ENCODE assay signal across 19 cellular contexts in the genomic region with DNA sequence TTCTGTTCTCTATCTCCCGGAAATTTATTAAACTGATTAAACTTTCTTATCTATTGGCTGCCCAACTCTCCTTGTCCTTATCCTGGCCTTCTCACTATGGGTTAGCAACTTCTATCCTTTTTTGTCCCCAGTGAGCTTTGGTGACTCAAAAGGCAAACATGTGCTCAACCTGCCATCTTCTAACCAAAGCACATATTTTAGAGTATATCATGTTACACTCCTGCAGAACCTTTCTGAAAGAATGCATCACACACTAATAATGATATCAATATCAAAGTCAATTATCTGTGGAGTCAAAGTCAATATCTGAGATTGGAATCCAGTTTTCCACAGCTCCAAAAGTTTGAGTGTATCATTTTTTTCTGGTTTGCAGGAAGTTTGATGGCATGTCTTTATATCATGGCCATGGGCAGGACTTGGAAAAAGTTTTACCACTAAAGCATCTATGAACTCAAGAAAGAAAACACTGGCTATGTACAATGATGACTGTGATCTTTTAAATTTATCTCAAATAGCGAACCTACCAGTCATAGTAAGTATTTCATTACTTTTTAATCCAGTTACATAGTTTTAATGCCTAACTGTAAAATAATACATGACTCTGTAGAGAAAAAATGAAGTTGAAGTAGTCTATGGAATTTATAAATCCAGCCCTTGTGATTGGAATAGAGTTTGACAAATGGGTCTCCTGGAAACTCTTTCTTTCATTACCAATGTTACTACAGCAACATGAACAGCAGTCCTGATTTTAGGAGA.
DNase-seq lines count a peak whose midpoint lies in the region; ATAC-seq and TF ChIP-seq lines count a peak whose summit lies in the region.
"Had no signal": no experiment of that assay in that cellular context is flagged by ENCODE, and none has a peak within 500 bp of the region (broad histone marks: within the 10 kb centered on the region; RNA-seq: fewer than 3 reads in every experiment).

No MANE protein-coding gene starts in this region.

- H4K91ac ChIP-seq in IMR-90 (ENCODE audit: insufficient read depth, low read depth, low read length), result peak overlapping the region; percentile 97

- no peak for TF ChIP-seq RAD21 in IMR-90 (IDR thresholded peaks at IDR 0.05; ENCODE audit: low read length)

- no peak overlapping the region; the same call in 1 of the 2 replicates for H2AK5ac ChIP-seq in IMR-90 (ENCODE audit: low read depth, low read length)

- no peak for TF ChIP-seq POLR2A in IMR-90 (IDR thresholded peaks at IDR 0.05; ENCODE audit: low read depth, low read length)

- H3K9me1 ChIP-seq in IMR-90 (ENCODE audit: insufficient read depth, low read length), result peaks cover 13% of the 10 kb centered on the region

- no peak overlapping the region for H3K4me3 ChIP-seq in AG09309 (ENCODE audit: control insufficient read depth, low read depth, low read length)
- H3K4me3 ChIP-seq in IMR-90 (ENCODE audit: insufficient read depth, low read depth, low read length), result no peak overlapping the region
- H3K4me3 ChIP-seq in astrocyte of the spinal cord (ENCODE audit: low read depth, low read length), result no peak overlapping the region
- H3K4me3 ChIP-seq: GM23338, left ventricle myocardium inferior, right lobe of liver, uterus had no signal

- H4K8ac ChIP-seq in IMR-90 (ENCODE audit: low read depth in 2 of 2, low read length in 2 of 2), result peak overlapping the region; percentile 96

- H3K23ac ChIP-seq in IMR-90 (ENCODE audit: low read depth, low read length), result peak overlapping the region; percentile 96; the same call in 1 of the 2 replicates

- DNase-seq in AG09309 (ENCODE audit: low read depth), result peak; percentile 66
- DNase-seq in IMR-90, result peak; percentile 90
- DNase-seq in astrocyte of the spinal cord (ENCODE audit: low read depth, low spot score), result peak; percentile 69
- DNase-seq in iris pigment epithelial cell (ENCODE audit: low read depth), result peak; percentile 89
- DNase-seq in T-helper 9 cell, result no peak
- no peak for DNase-seq in SW 1271 (lab: John Stamatoyannopoulos, UW)
- DNase-seq in T-helper 17 cell, result no peak
- DNase-seq: activated CD4-positive, alpha-beta memory T cell treated with anti-CD3 and anti-CD28 coated beads for 36 hours; activated T-cell treated with anti-CD3 and anti-CD28 coated beads, Interleukin-2, amount 50 U/mL, for 24 hours; central memory CD4-positive, alpha-beta T cell; effector memory CD4-positive, alpha-beta T cell; left ventricle myocardium inferior; NCI-H2171; right lobe of liver; uterus; WERI-Rb-1 had no signal

- dilution Hi-C loops in IMR-90 (cut with HindIII; ENCODE audit: low sequenced_read_pairs, unreplicated experiment), result no loop called here

- no peaks in the 10 kb centered on the region for H3K36me3 ChIP-seq in IMR-90 (ENCODE audit: control insufficient read depth, insufficient read depth, low read length)
- H3K36me3 ChIP-seq: left ventricle myocardium inferior, right lobe of liver, uterus, WERI-Rb-1 had no signal

- H4K20me1 ChIP-seq in IMR-90 (ENCODE audit: insufficient read depth, low read length), result no peaks in the 10 kb centered on the region

- no peaks in the 10 kb centered on the region for H3K36me3 Mint-ChIP-seq in T-helper 17 cell (ENCODE audit: low read depth)
- H3K36me3 Mint-ChIP-seq: activated CD4-positive, alpha-beta memory T cell treated with anti-CD3 and anti-CD28 coated beads for 36 hours; activated naive CD4-positive, alpha-beta T cell treated with anti-CD3 and anti-CD28 coated beads, Interleukin-2, amount 50 U/mL, for 72 hours had no signal

- peak overlapping the region; percentile 98; the same call in 1 of the 2 replicates for H3K14ac ChIP-seq in IMR-90 (replicated peaks; ENCODE audit: low read depth, low read length)

- no peak overlapping the region for H2AFZ ChIP-seq in IMR-90 (replicated peaks; ENCODE audit: low read length, poor library complexity)
- H2AFZ ChIP-seq: GM23338 had no signal

- WGBS in IMR-90 (ENCODE audit: extremely low coverage in 2 of 2, insufficient read length in 1 of 2), 2 experiments, result 60% methylated on average over 1 of the region's 2 CpGs; no CpG with 5 or more reads in 1 of the 2 experiments

- peak overlapping the region; percentile 98; the same call in 1 of the 2 replicates for H4K5ac ChIP-seq in IMR-90 (ENCODE audit: low read depth, low read length)

- H3K27me3 ChIP-seq in IMR-90 (ENCODE audit: control insufficient read depth, insufficient read depth, low read length), result no peaks in the 10 kb centered on the region
- H3K27me3 ChIP-seq: right lobe of liver, uterus had no signal

- H3K27ac ChIP-seq in IMR-90 (ENCODE audit: insufficient read depth, low read length), result peak overlapping the region; percentile 100
- H3K27ac ChIP-seq: left ventricle myocardium inferior, right lobe of liver, uterus, WERI-Rb-1 had no signal

- no peaks in the 10 kb centered on the region for H3K79me1 ChIP-seq in IMR-90 (ENCODE audit: low read depth in 1 of 2, low read length in 2 of 2)

- CTCF ChIA-PET in IMR-90 (lab: Yijun Ruan, JAX), result no interaction called here

- no TSS peak for BruUV-seq in IMR-90 (replicated peaks; lab: Mats Ljungman, UMichigan)

- POLR2A ChIA-PET in IMR-90 (lab: Charles Lee; ENCODE audit: unreplicated experiment), result interaction anchor here (0.7 kb wide), 1 partner anchor 116 kb away, joined by 3 read pairs; no protein-coding TSS in a partner anchor

- H3K4me3 Mint-ChIP-seq in T-helper 17 cell, result no peak overlapping the region
- H3K4me3 Mint-ChIP-seq: activated CD4-positive, alpha-beta memory T cell treated with anti-CD3 and anti-CD28 coated beads for 36 hours; activated T-cell treated with anti-CD3 and anti-CD28 coated beads, Interleukin-2, amount 50 U/mL, for 24 hours; GM23338 had no signal

- H3K27ac Mint-ChIP-seq in T-helper 17 cell, result no peak overlapping the region
- H3K27ac Mint-ChIP-seq: activated CD4-positive, alpha-beta memory T cell treated with anti-CD3 and anti-CD28 coated beads for 36 hours; activated naive CD4-positive, alpha-beta T cell treated with anti-CD3 and anti-CD28 coated beads, Interleukin-2, amount 50 U/mL, for 72 hours; activated T-cell treated with anti-CD3 and anti-CD28 coated beads, Interleukin-2, amount 50 U/mL, for 24 hours; GM23338 had no signal

- peak overlapping the region; percentile 99 for H3K4ac ChIP-seq in IMR-90 (ENCODE audit: low read depth, low read length)

- intact Hi-C loops in IMR-90 (cut with micrococcal nuclease), result loop anchor here (5.0 kb wide), 1 partner anchor 112 kb away; no protein-coding TSS in a partner anchor

- H2BK15ac ChIP-seq in IMR-90 (ENCODE audit: low read depth, low read length), result peak overlapping the region; percentile 94; the same call in 1 of the 3 replicates

- peaks cover 34% of the 10 kb centered on the region for H3K4me1 ChIP-seq in IMR-90 (ENCODE audit: control insufficient read depth, insufficient read depth, low read length)
- H3K4me1 ChIP-seq: right lobe of liver, uterus had no signal

- peak overlapping the region; percentile 100 for H3K18ac ChIP-seq in IMR-90 (ENCODE audit: low read depth, low read length)

- H2AK9ac ChIP-seq in IMR-90 (replicated peaks; ENCODE audit: low read depth, low read length, poor library complexity), result no peak overlapping the region

- no peaks in the 10 kb centered on the region for H3K9me3 ChIP-seq in IMR-90 (ENCODE audit: control insufficient read depth, insufficient read depth, low read length)
- no peaks in the 10 kb centered on the region for H3K9me3 ChIP-seq in T-helper 17 cell (ENCODE audit: control insufficient read depth, low read length, poor library complexity, severe bottlenecking)
- H3K9me3 ChIP-seq: left ventricle myocardium inferior, right lobe of liver, uterus had no signal

- H2BK120ac ChIP-seq in IMR-90 (ENCODE audit: low read depth, low read length), result peak overlapping the region; percentile 98

- H3K27me3 Mint-ChIP-seq in T-helper 17 cell, result peaks cover 30% of the 10 kb centered on the region

- H3K56ac ChIP-seq in IMR-90 (ENCODE audit: extremely low read depth, insufficient read depth, low read length), result peak overlapping the region; percentile 98

- no peak overlapping the region for H3K9ac ChIP-seq in IMR-90 (ENCODE audit: low read depth, low read length)

- H2BK5ac ChIP-seq in IMR-90 (ENCODE audit: low read depth, low read length, poor library complexity, severe bottlenecking), result peak overlapping the region; percentile 100

- in situ Hi-C loops in IMR-90 (cut with MboI; ENCODE audit: low sequenced_read_pairs), result no loop called here
- in situ Hi-C loops in astrocyte of the spinal cord (cut with HindIII; ENCODE audit: low sequenced_read_pairs), result no loop called here

- H3K4me2 ChIP-seq in IMR-90 (ENCODE audit: low read depth, low read length), result peak overlapping the region; percentile 31; the same call in 1 of the 2 replicates
- H3K4me2 ChIP-seq: GM23338 had no signal

- no peak for TF ChIP-seq CTCF in AG09309 (IDR thresholded peaks at IDR 0.05; ENCODE audit: control insufficient read depth, insufficient read depth, low read depth, low read length, missing control alignments)
- no peak for TF ChIP-seq CTCF in IMR-90 (conservative IDR thresholded peaks at IDR 0.05; ENCODE audit: low read depth, low read length)
- no peak for TF ChIP-seq CTCF in astrocyte of the spinal cord (IDR thresholded peaks at IDR 0.05; ENCODE audit: low read depth, low read length)

- H2BK20ac ChIP-seq in IMR-90 (ENCODE audit: low read depth, low read length), result peak overlapping the region; percentile 99

- H3K4me1 Mint-ChIP-seq in T-helper 17 cell, result no peaks in the 10 kb centered on the region

- peak; percentile 75 for ATAC-seq in IMR-90 (ENCODE audit: low read depth)
- ATAC-seq in GM19324 (IDR thresholded peaks at IDR 0.05; ENCODE audit: low FRiP score, unreplicated experiment), result no peak
- ATAC-seq in T-helper 17 cell, result no peak
- ATAC-seq: activated naive CD4-positive, alpha-beta T cell treated with anti-CD3 and anti-CD28 coated beads, Interleukin-2, amount 50 U/mL, for 72 hours; GM23338; right lobe of liver had no signal

TF ChIP-seq in IMR-90, 13 proteins besides CTCF, POLR2A, EP300 and RAD21:
- TF ChIP-seq NFE2L2 (IDR thresholded peaks at IDR 0.05; ENCODE audit: low read depth, low read length), result no peak; the same call in 1 of the 2 replicates
- TF ChIP-seq FOS (IDR thresholded peaks at IDR 0.05; ENCODE audit: low read depth, low read length), result peak; percentile 49; the same call in 1 of the 2 replicates
TF ChIP-seq in IMR-90: peak in this region for 1.

Comparison
In these comparisons a context has a peak if more than half of its experiments do, and no peak if none do; other contexts are left out.
1. DNase-seq: peak in AG09309 (single experiment), IMR-90 (single experiment), astrocyte of the spinal cord (single experiment) and iris pigment epithelial cell (single experiment); none in T-helper 9 cell (single experiment), SW 1271 (0 of 2) and T-helper 17 cell (0 of 3).